In genomic region chr17:81092518-81093095, GRCh38 we compare ENCODE assay signal across 27 cellular contexts. TPM values are rescaled to one million over a fixed set of nuclear protein-coding genes. Genes with fewer than 3 reads are reported as not detected.
DNase-seq lines count a peak whose midpoint lies in the region; FAIRE-seq and TF ChIP-seq lines count a peak whose summit lies in the region.
"Had no signal": no experiment of that assay in that cellular context is flagged by ENCODE, and none has a peak within 500 bp of the region (broad histone marks: within the 10 kb centered on the region; RNA-seq: fewer than 3 reads in every experiment).

No MANE protein-coding gene starts in this region.

- peak overlapping the region in 4 of 7 donors; percentile 24 to 81 (median 52) for H3K27ac Mint-ChIP-seq in CD4-positive, alpha-beta memory T cell
- H3K27ac Mint-ChIP-seq: activated B cell treated with CpG ODN at 0.5 μM for 24 hours; activated naive CD8-positive, alpha-beta T cell treated with anti-CD3 and anti-CD28 coated beads for 36 hours; activated T-helper 2 cell treated with anti-CD3 and anti-CD28 coated beads, Interferon-gamma antibody, Interleukin-2, Interleukin-4, amounts not matched to agents 10 μg/mL and 5 μg/mL and 100 μg/mL, durations not matched to agents 14 hours and 24 hours and 36 hours had no signal

- no peaks in the 10 kb centered on the region for H3K27me3 ChIP-seq in CD4-positive, alpha-beta memory T cell (ENCODE audit: insufficient read depth, low read length)
- H3K27me3 ChIP-seq in neural cell (ENCODE audit: insufficient read depth, low read depth, low read length), result no peaks in the 10 kb centered on the region
- peaks cover 0 to 2% of the 10 kb centered on the region in 2 donors for H3K27me3 ChIP-seq in small intestine (ENCODE audit: control insufficient read depth in 2 of 2, insufficient read depth in 2 of 2, low read length in 2 of 2)
- H3K27me3 ChIP-seq: SJSA1 had no signal

- CTCF ChIA-PET in CD4-positive, alpha-beta memory T cell (lab: Charles Lee; ENCODE audit: partially characterized antibody), result interaction anchor here (1.4 kb wide), 1 partner anchor 10 kb away, joined by 3 read pairs; no protein-coding TSS in a partner anchor

- peaks cover 45% of the 10 kb centered on the region for H3K4me1 ChIP-seq in CD4-positive, alpha-beta memory T cell (ENCODE audit: insufficient read depth, low read length)
- H3K4me1 ChIP-seq in small intestine (ENCODE audit: control insufficient read depth in 2 of 2, insufficient read depth in 1 of 2, low read depth in 1 of 2, low read length in 1 of 2), result peaks cover 0 to 6% of the 10 kb centered on the region in 2 donors

- no peaks in the 10 kb centered on the region for H3K27me3 Mint-ChIP-seq in CD4-positive, alpha-beta memory T cell
- H3K27me3 Mint-ChIP-seq: activated naive CD8-positive, alpha-beta T cell treated with anti-CD3 and anti-CD28 coated beads for 36 hours had no signal

- no peak for TF ChIP-seq EP300 in neural cell (conservative IDR thresholded peaks at IDR 0.05; ENCODE audit: poor library complexity, severe bottlenecking)

- TF ChIP-seq POLR2A in H54 (IDR thresholded peaks at IDR 0.05; ENCODE audit: low read depth, low read length), result no peak

- no peaks in the 10 kb centered on the region for H4K20me1 ChIP-seq in neural cell (ENCODE audit: insufficient read depth)

- no peaks in the 10 kb centered on the region for H3K36me3 Mint-ChIP-seq in CD4-positive, alpha-beta memory T cell
- H3K36me3 Mint-ChIP-seq: activated naive CD8-positive, alpha-beta T cell treated with anti-CD3 and anti-CD28 coated beads for 36 hours had no signal

- H3K4me3 ChIP-seq in CD4-positive, alpha-beta memory T cell (ENCODE audit: low read length in 2 of 2), result no peak overlapping the region
- H3K4me3 ChIP-seq in neural cell (ENCODE audit: low read length) (no peak overlapping the region), small intestine (ENCODE audit: low read depth in 1 of 2, low read length in 2 of 2) (no peak overlapping the region)
- H3K4me3 ChIP-seq: A549, BLaER1, GM12878, prostate gland, SJSA1 had no signal

- no peak overlapping the region for H3K27ac ChIP-seq in CD4-positive, alpha-beta memory T cell (ENCODE audit: low read depth, low read length)
- H3K27ac ChIP-seq in VCaP, result peak overlapping the region; percentile 19
- H3K27ac ChIP-seq in epithelial cell of prostate, result peak overlapping the region; percentile 9
- peak overlapping the region; percentile 96 for H3K27ac ChIP-seq in neural cell (ENCODE audit: low read length)
- H3K27ac ChIP-seq in small intestine (ENCODE audit: low read depth in 1 of 2, low read length in 1 of 2), result no peak overlapping the region
- H3K27ac ChIP-seq: BLaER1, neutrophil, SJSA1 had no signal

- WGBS in small intestine, 3 donors, result 82 to 85% (median 83%) methylated on average over 21 to 24 of the region's 24 CpGs

- intact Hi-C loops in CD4-positive, alpha-beta memory T cell (cut with micrococcal nuclease), result loop anchor here (10.0 kb wide), 1 partner anchor 832 kb away; the partner anchor contains the start of gene MAFG

- no peaks in the 10 kb centered on the region for H3K9me3 Mint-ChIP-seq in CD4-positive, alpha-beta memory T cell
- H3K9me3 Mint-ChIP-seq: activated B cell treated with CpG ODN at 0.5 μM for 24 hours; activated naive CD8-positive, alpha-beta T cell treated with anti-CD3 and anti-CD28 coated beads for 36 hours; activated T-helper 2 cell treated with anti-CD3 and anti-CD28 coated beads, Interferon-gamma antibody, Interleukin-2, Interleukin-4, amounts not matched to agents 10 μg/mL and 5 μg/mL and 100 μg/mL, durations not matched to agents 14 hours and 24 hours and 36 hours had no signal

- DNase-seq in CD4-positive, alpha-beta memory T cell, result no peak
- no peak for DNase-seq in epithelial cell of prostate (ENCODE audit: low read depth, low spot score)
- no peak for DNase-seq in HuH-7 (ENCODE audit: low spot score)
- no peak for DNase-seq in H54 (ENCODE audit: insufficient read length, low spot score)
- DNase-seq in small intestine, result no peak
- DNase-seq in MV-4-11 (lab: John Stamatoyannopoulos, UW), result no peak
- DNase-seq: activated B cell treated with CpG ODN at 0.5 μM for 24 hours; activated CD4-positive, alpha-beta T cell treated with anti-CD3 and anti-CD28 coated beads, Interleukin-2, amount 50 U/mL, for 4 hours; activated CD8-positive, alpha-beta memory T cell treated with anti-CD3 and anti-CD28 coated beads, Interleukin-2, amount 50 U/mL, for 4 hours; activated naive CD8-positive, alpha-beta T cell treated with anti-CD3 and anti-CD28 coated beads for 36 hours; effector CD4-positive, alpha-beta T cell; kidney; NCI-H1048; NCI-H1694 treated with DMSO at 0.1 percent for 48 hours; NCI-H2171 treated with DMSO at 0.1 percent for 48 hours; NCI-H526 treated with DMSO at 0.1 percent for 48 hours had no signal

- POLR2A ChIA-PET in CD4-positive, alpha-beta memory T cell (lab: Charles Lee; ENCODE audit: partially characterized antibody), result no interaction called here

- H3K9me2 ChIP-seq in neural cell (ENCODE audit: insufficient read depth, low read length), result no peaks in the 10 kb centered on the region

- peak overlapping the region; percentile 78 for H3K9ac ChIP-seq in neural cell (ENCODE audit: low read length)
- H3K9ac ChIP-seq: BLaER1 had no signal

- H3K9me3 ChIP-seq in CD4-positive, alpha-beta memory T cell (ENCODE audit: control insufficient read depth in 1 of 2, low read length in 2 of 2), result no peaks in the 10 kb centered on the region
- no peaks in the 10 kb centered on the region for H3K9me3 ChIP-seq in neural cell (ENCODE audit: low read length)
- no peaks in the 10 kb centered on the region for H3K9me3 ChIP-seq in small intestine (ENCODE audit: control insufficient read depth, low read depth)
- H3K9me3 ChIP-seq: A549, BLaER1, neutrophil, prostate gland, SJSA1 had no signal

- H2AFZ ChIP-seq in neural cell (ENCODE audit: low read depth, low read length), result no peak overlapping the region

- peak overlapping the region in 1 of 8 donors; percentile 6 for H3K4me3 Mint-ChIP-seq in CD4-positive, alpha-beta memory T cell
- H3K4me3 Mint-ChIP-seq: activated B cell treated with CpG ODN at 0.5 μM for 24 hours; activated naive CD8-positive, alpha-beta T cell treated with anti-CD3 and anti-CD28 coated beads for 36 hours had no signal

- no peak for FAIRE-seq in H54 (lab: Jason Lieb, UNC)
- FAIRE-seq in small intestine (lab: Jason Lieb, UNC), result no peak
- FAIRE-seq: A549, GM12878, H1, kidney, RCC 7860 had no signal

- TF ChIP-seq CTCF in VCaP (conservative IDR thresholded peaks at IDR 0.05) (no peak), neural cell (IDR thresholded peaks at IDR 0.05; ENCODE audit: poor library complexity, severe bottlenecking) (no peak)

- TF ChIP-seq RAD21 in neural cell (conservative IDR thresholded peaks at IDR 0.05), result no peak

- H3K79me2 ChIP-seq in neural cell (replicated peaks; ENCODE audit: insufficient read depth, low read length), result no peaks in the 10 kb centered on the region

- no peak overlapping the region for H3K4me2 ChIP-seq in neural cell (ENCODE audit: low read length)
- H3K4me2 ChIP-seq: A549, BLaER1 had no signal

- H3K36me3 ChIP-seq in CD4-positive, alpha-beta memory T cell (ENCODE audit: insufficient read depth, low read length), result no peaks in the 10 kb centered on the region
- no peaks in the 10 kb centered on the region for H3K36me3 ChIP-seq in neural cell (ENCODE audit: insufficient read depth, low read length)
- no peaks in the 10 kb centered on the region for H3K36me3 ChIP-seq in small intestine (ENCODE audit: control insufficient read depth in 2 of 2, insufficient read depth in 2 of 2, low read length in 2 of 2)
- H3K36me3 ChIP-seq: BLaER1, neutrophil had no signal

- H3F3A ChIP-seq in neural cell (ENCODE audit: insufficient read depth, low read length, poor library complexity, severe bottlenecking), result peaks cover 11% of the 10 kb centered on the region

- peaks cover 24 to 57% (median 34%) of the 10 kb centered on the region in 4 donors for H3K4me1 Mint-ChIP-seq in CD4-positive, alpha-beta memory T cell

TF ChIP-seq in neural cell, 6 proteins besides CTCF, POLR2A, EP300 and RAD21:
- TF ChIP-seq MXI1 (conservative IDR thresholded peaks at IDR 0.05; ENCODE audit: poor library complexity, severe bottlenecking) (no peak), EZH2 (IDR thresholded peaks at IDR 0.05; ENCODE audit: borderline replicate concordance, insufficient read depth, low read length, poor library complexity, severe bottlenecking) (no peak)

RNA-seq across cellular contexts. Expression of gene BAIAP2, which starts 57.7 kb away (rescaled TPM):
- total RNA-seq in CD4-positive, alpha-beta memory T cell, result 1 to 10 TPM; 5.4 to 7.2 TPM
- 1 to 10 TPM; 2.1 to 5.6 TPM for polyA plus RNA-seq in CD4-positive, alpha-beta memory T cell
- 17.5 and 37.9 TPM in 2 replicates for polyA plus RNA-seq in neural cell
- 17.5 and 17.8 TPM in 2 replicates for polyA minus RNA-seq in neural cell
- 10 to 100 TPM in 1 of 3 donors, 1 to 10 TPM in 2; 1.8 to 14.5 (median 3.8) TPM for polyA plus RNA-seq in small intestine

Comparison
In these comparisons a context has a peak if more than half of its experiments do, and no peak if none do; other contexts are left out.
1. H3K27ac ChIP-seq: peak in VCaP (single experiment), epithelial cell of prostate (single experiment) and neural cell (single experiment); none in CD4-positive, alpha-beta memory T cell (single experiment) and small intestine (0 of 2).